In genomic region chr10:113099431-113100298, GRCh38 we compare ENCODE assay signal across 12 cellular contexts.
DNase-seq lines count a peak whose midpoint lies in the region; ATAC-seq, FAIRE-seq and TF ChIP-seq lines count a peak whose summit lies in the region.
"Had no signal": no experiment of that assay in that cellular context is flagged by ENCODE, and none has a peak within 500 bp of the region (broad histone marks: within the 10 kb centered on the region; RNA-seq: fewer than 3 reads in every experiment).

No MANE protein-coding gene starts in this region.

- no peak overlapping the region for H3K4me3 Mint-ChIP-seq in glutamatergic neuron (ENCODE audit: unreplicated experiment)

- WGBS in pancreas, 2 donors = 64 to 70% methylated on average over 16 of the region's 16 CpGs

- intact Hi-C loops in pancreas (cut with DNase I) = no loop called here

- H3K36me3 Mint-ChIP-seq in glutamatergic neuron (ENCODE audit: unreplicated experiment) = no peaks in the 10 kb centered on the region

- H3K27ac ChIP-seq in pancreas = no peak overlapping the region
- H3K27ac ChIP-seq: WERI-Rb-1 had no signal

- POLR2A ChIA-PET in HEK293T (lab: Yijun Ruan, JAX) = interaction anchor here (1.2 kb wide), 1 partner anchor 12 kb away, joined by 3 read pairs; no protein-coding TSS in a partner anchor

- H3K9me3 ChIP-seq in pancreas = no peaks in the 10 kb centered on the region

- H3K4me1 ChIP-seq in pancreas = peaks cover 0 to 10% (median 0%) of the 10 kb centered on the region in 3 donors

- ATAC-seq in pancreas = peak in 3 of 4 donors; percentile 14 to 31 (median 19)

- no peaks in the 10 kb centered on the region for H3K27me3 Mint-ChIP-seq in glutamatergic neuron (ENCODE audit: unreplicated experiment)

- H3K4me1 Mint-ChIP-seq in glutamatergic neuron (ENCODE audit: low read depth, unreplicated experiment) = peaks cover 23% of the 10 kb centered on the region

- H3K4me3 ChIP-seq in pancreas = no peak overlapping the region

- peaks cover 1% of the 10 kb centered on the region for H3K9me3 Mint-ChIP-seq in glutamatergic neuron (ENCODE audit: unreplicated experiment)

- no peaks in the 10 kb centered on the region for H3K36me3 ChIP-seq in pancreas
- H3K36me3 ChIP-seq: WERI-Rb-1 had no signal

- FAIRE-seq in pancreas (lab: Jason Lieb, UNC) = no peak
- FAIRE-seq: GM19239 had no signal

- no peak for TF ChIP-seq CTCF in pancreas (IDR thresholded peaks at IDR 0.05)
- no peak for TF ChIP-seq CTCF in glutamatergic neuron (IDR thresholded peaks at IDR 0.05; ENCODE audit: partially characterized antibody, unreplicated experiment)

- CTCF ChIA-PET in HEK293T (lab: Yijun Ruan, JAX) = interaction anchor here (0.7 to 0.9 kb wide), 2 partner anchors 184 to 285 kb away, joined by 3 to 5 read pairs; no protein-coding TSS in a partner anchor

- no peaks in the 10 kb centered on the region for H3K27me3 ChIP-seq in pancreas

- DNase-seq in HEK293T (ENCODE audit: extremely low spot score) (peak; percentile 36), NCI-H524 treated with DMSO at 0.1 percent for 48 hours (lab: John Stamatoyannopoulos, UW) (peak; percentile 28), dermis blood vessel endothelial cell (peak; percentile 67), pancreas (no peak), NCI-H2081 (lab: John Stamatoyannopoulos, UW) (no peak), HT-29 (ENCODE audit: low spot score) (no peak), glutamatergic neuron (no peak)
- no peak for DNase-seq in central memory CD4-positive, alpha-beta T cell
- DNase-seq: amniotic stem cell; stimulated activated CD4-positive, alpha-beta T cell treated with anti-CD3 and anti-CD28 coated beads, Interleukin-12 subunit alpha, Interleukin-12 subunit beta, amount 100 ng/mL, for 4 hours; WERI-Rb-1 had no signal

- H3K27ac Mint-ChIP-seq in glutamatergic neuron (ENCODE audit: unreplicated experiment) = no peak overlapping the region

TF ChIP-seq in HEK293T, 16 proteins besides CTCF, POLR2A, EP300 and RAD21:
- TF ChIP-seq TARDBP (IDR thresholded peaks at IDR 0.05) = no peak
- no peak for TF ChIP-seq SP1 (IDR thresholded peaks at IDR 0.05)
- no peak for TF ChIP-seq NFRKB (IDR thresholded peaks at IDR 0.05)
- no peak for TF ChIP-seq HDGF (IDR thresholded peaks at IDR 0.05; ENCODE audit: borderline replicate concordance)
- TF ChIP-seq ELF4 (IDR thresholded peaks at IDR 0.05) = no peak
- TF ChIP-seq L3MBTL2 (conservative IDR thresholded peaks at IDR 0.05) = no peak
- TF ChIP-seq ARNT (IDR thresholded peaks at IDR 0.05) = no peak
- no peak for TF ChIP-seq ZNF384 (IDR thresholded peaks at IDR 0.05)

Comparison
In these comparisons a context has a peak if more than half of its experiments do, and no peak if none do; other contexts are left out.
1. DNase-seq: peak in HEK293T (single experiment), NCI-H524 treated with DMSO at 0.1 percent for 48 hours (single experiment) and dermis blood vessel endothelial cell (single experiment); none in pancreas (0 of 6), NCI-H2081 (0 of 2), HT-29 (single experiment), glutamatergic neuron (single experiment) and central memory CD4-positive, alpha-beta T cell (single experiment).